In genomic region chr2:239288237-239288636, GRCh38 we compare ENCODE assay signal across 15 cellular contexts.
DNase-seq lines count a peak whose midpoint lies in the region; ATAC-seq, FAIRE-seq and TF ChIP-seq lines count a peak whose summit lies in the region.
"Had no signal": no experiment of that assay in that cellular context is flagged by ENCODE, and none has a peak within 500 bp of the region (broad histone marks: within the 10 kb centered on the region; RNA-seq: fewer than 3 reads in every experiment).

No MANE protein-coding gene starts in this region.

- TF ChIP-seq POLR2A in breast epithelium (IDR thresholded peaks at IDR 0.05): no peak

- no peak overlapping the region for H3K27ac ChIP-seq in CD8-positive, alpha-beta T cell (ENCODE audit: low read depth, low read length)
- H3K27ac ChIP-seq in KMS-11 (no peak overlapping the region), breast epithelium (no peak overlapping the region)
- H3K27ac ChIP-seq: SJCRH30 had no signal

- no peaks in the 10 kb centered on the region for H3K9me3 ChIP-seq in CD8-positive, alpha-beta T cell (ENCODE audit: low read length)
- no peaks in the 10 kb centered on the region for H3K9me3 ChIP-seq in breast epithelium
- H3K9me3 ChIP-seq: lower lobe of right lung, SJCRH30, testis had no signal

- no peaks in the 10 kb centered on the region for H3K36me3 ChIP-seq in CD8-positive, alpha-beta T cell (ENCODE audit: insufficient read depth, low read length)
- H3K36me3 ChIP-seq in KMS-11 (ENCODE audit: insufficient read depth): no peaks in the 10 kb centered on the region
- no peaks in the 10 kb centered on the region for H3K36me3 ChIP-seq in breast epithelium
- H3K36me3 ChIP-seq: lower lobe of right lung, SJCRH30 had no signal

- peak; percentile 85 for FAIRE-seq in endometrium (lab: Jason Lieb, UNC)
- FAIRE-seq: TTC549 had no signal

- H3K4me1 Mint-ChIP-seq in CD8-positive, alpha-beta T cell (ENCODE audit: low read depth): peaks cover 70% of the 10 kb centered on the region
- H3K4me1 Mint-ChIP-seq in natural killer cell treated with Interleukin-12 subunit alpha and Interleukin-12 subunit beta and Interleukin-15 and Interleukin-18, amount 100 ng/mL, for 72 hours (ENCODE audit: low read depth in 2 of 2): peaks cover 47 to 56% of the 10 kb centered on the region in 2 donors

- no peak overlapping the region for H3K4me3 ChIP-seq in CD8-positive, alpha-beta T cell (ENCODE audit: low read depth, low read length)
- no peak overlapping the region for H3K4me3 ChIP-seq in KMS-11 (IDR thresholded peaks at IDR 0.05; ENCODE audit: insufficient read depth, low read depth, low read length)
- no peak overlapping the region for H3K4me3 ChIP-seq in breast epithelium
- H3K4me3 ChIP-seq: coronary artery, lower lobe of right lung, SJCRH30, skin epidermis, testis had no signal

- peaks cover 68% of the 10 kb centered on the region for H3K4me1 ChIP-seq in CD8-positive, alpha-beta T cell (ENCODE audit: insufficient read depth, low read length)
- H3K4me1 ChIP-seq in KMS-11 (ENCODE audit: low read depth, poor library complexity, severe bottlenecking) (peaks cover 40% of the 10 kb centered on the region), breast epithelium (no peaks in the 10 kb centered on the region)

- intact Hi-C loops in CD8-positive, alpha-beta T cell (cut with DNase I, micrococcal nuclease): loop anchor here in 1 of 2 experiments (5.0 kb wide), 2 partner anchors 34 to 109 kb away; no protein-coding TSS in a partner anchor
- intact Hi-C loops in breast epithelium (cut with DNase I; ENCODE audit: low total_unique reads): no loop called here

- no peak for ATAC-seq in CD8-positive, alpha-beta T cell
- no peak for ATAC-seq in natural killer cell treated with Interleukin-12 subunit alpha and Interleukin-12 subunit beta and Interleukin-15 and Interleukin-18, amount 100 ng/mL, for 72 hours

- CTCF ChIA-PET in CD8-positive, alpha-beta T cell (lab: Charles Lee): interaction anchor here (1.0 to 1.6 kb wide), 2 partner anchors 11 to 21 kb away, joined by 4 to 6 read pairs; no protein-coding TSS in a partner anchor

- POLR2A ChIA-PET in CD8-positive, alpha-beta T cell (lab: Charles Lee): interaction anchor here (1.7 kb wide), 1 partner anchor 9 kb away, joined by 3 read pairs; no protein-coding TSS in a partner anchor

- no peak overlapping the region for H3K9ac ChIP-seq in KMS-11

- H2AFZ ChIP-seq in KMS-11 (ENCODE audit: low read depth): no peak overlapping the region

- peak overlapping the region; percentile 98 for H3K27ac Mint-ChIP-seq in CD8-positive, alpha-beta T cell
- H3K27ac Mint-ChIP-seq in natural killer cell treated with Interleukin-12 subunit alpha and Interleukin-12 subunit beta and Interleukin-15 and Interleukin-18, amount 100 ng/mL, for 72 hours: peak overlapping the region; percentile 29 to 90

- no peaks in the 10 kb centered on the region for H4K20me1 ChIP-seq in KMS-11 (ENCODE audit: insufficient read depth)

- peak overlapping the region; percentile 15 for H3K4me3 Mint-ChIP-seq in CD8-positive, alpha-beta T cell
- H3K4me3 Mint-ChIP-seq in natural killer cell treated with Interleukin-12 subunit alpha and Interleukin-12 subunit beta and Interleukin-15 and Interleukin-18, amount 100 ng/mL, for 72 hours: peak overlapping the region; percentile 30

- H3K27me3 ChIP-seq in CD8-positive, alpha-beta T cell (ENCODE audit: insufficient read depth, low read length): no peaks in the 10 kb centered on the region
- no peaks in the 10 kb centered on the region for H3K27me3 ChIP-seq in KMS-11 (ENCODE audit: insufficient read depth, low read depth)
- H3K27me3 ChIP-seq in breast epithelium: no peaks in the 10 kb centered on the region
- H3K27me3 ChIP-seq: SJCRH30, testis had no signal

- no peaks in the 10 kb centered on the region for H3K36me3 Mint-ChIP-seq in CD8-positive, alpha-beta T cell
- H3K36me3 Mint-ChIP-seq in natural killer cell treated with Interleukin-12 subunit alpha and Interleukin-12 subunit beta and Interleukin-15 and Interleukin-18, amount 100 ng/mL, for 72 hours: no peaks in the 10 kb centered on the region

- DNase-seq in CD8-positive, alpha-beta T cell: no peak
- DNase-seq in natural killer cell treated with Interleukin-12 subunit alpha and Interleukin-12 subunit beta and Interleukin-15 and Interleukin-18, amount 100 ng/mL, for 72 hours (ENCODE audit: low spot score): no peak
- no peak for DNase-seq in breast epithelium (ENCODE audit: low spot score in 2 of 2)
- no peak for DNase-seq in NK-92 (lab: John Stamatoyannopoulos, UW; ENCODE audit: unreplicated experiment)
- DNase-seq in KG1 (lab: John Stamatoyannopoulos, UW): no peak
- DNase-seq: activated CD8-positive, alpha-beta memory T cell treated with anti-CD3 and anti-CD28 coated beads, Interleukin-2, amount 50 U/mL, for 48 hours; NCI-H1417; testis had no signal

- 0 out of 2 replicates have a peak overlapping the region, but pooled peaks have one; percentile 81 for H3K4me2 ChIP-seq in KMS-11

- H3K27me3 Mint-ChIP-seq in CD8-positive, alpha-beta T cell (ENCODE audit: low read depth): no peaks in the 10 kb centered on the region
- peaks cover 5% of the 10 kb centered on the region in 2 donors for H3K27me3 Mint-ChIP-seq in natural killer cell treated with Interleukin-12 subunit alpha and Interleukin-12 subunit beta and Interleukin-15 and Interleukin-18, amount 100 ng/mL, for 72 hours

- H3K79me2 ChIP-seq in KMS-11 (ENCODE audit: insufficient read depth, low read depth): peaks cover 47% of the 10 kb centered on the region; the same call in 1 of the 2 replicates

- no peak for TF ChIP-seq CTCF in CD8-positive, alpha-beta T cell (IDR thresholded peaks at IDR 0.05)
- TF ChIP-seq CTCF in KMS-11 (conservative IDR thresholded peaks at IDR 0.05; ENCODE audit: low read depth, low read length) (no peak), breast epithelium (IDR thresholded peaks at IDR 0.05) (no peak)

- no peaks in the 10 kb centered on the region for H3K9me3 Mint-ChIP-seq in CD8-positive, alpha-beta T cell
- no peaks in the 10 kb centered on the region for H3K9me3 Mint-ChIP-seq in natural killer cell treated with Interleukin-12 subunit alpha and Interleukin-12 subunit beta and Interleukin-15 and Interleukin-18, amount 100 ng/mL, for 72 hours
